Comparison of ENCODE assay signal across 9 cellular contexts in the genomic region with DNA sequence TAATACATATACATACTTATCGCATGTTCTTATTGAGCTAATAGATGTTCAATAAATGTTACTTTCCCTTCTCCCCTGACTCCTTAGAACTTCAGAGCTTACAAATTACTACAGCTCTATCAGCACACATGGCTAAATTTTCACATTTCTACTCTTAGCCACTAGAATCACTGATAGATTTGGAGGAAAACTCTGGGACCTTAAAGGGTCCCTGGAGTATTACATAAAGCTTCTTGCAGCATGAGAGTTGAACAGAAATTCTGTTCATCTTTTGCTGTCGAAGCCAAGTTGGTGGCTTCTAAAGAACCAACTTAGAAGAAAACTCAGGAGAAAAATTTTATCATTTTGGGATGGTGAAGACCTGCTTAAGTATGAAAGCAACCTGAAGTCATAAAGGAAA. TPM values are rescaled to one million over a fixed set of nuclear protein-coding genes. Genes with fewer than 3 reads are reported as not detected.
DNase-seq lines count a peak whose midpoint lies in the region; ATAC-seq and TF ChIP-seq lines count a peak whose summit lies in the region.
"Had no signal": no experiment of that assay in that cellular context is flagged by ENCODE, and none has a peak within 500 bp of the region (broad histone marks: within the 10 kb centered on the region; RNA-seq: fewer than 3 reads in every experiment).

No MANE protein-coding gene starts in this region.

- dilution Hi-C loops in mammary epithelial cell (cut with HindIII; ENCODE audit: low sequenced_read_pairs) = no loop called here

- in situ Hi-C loops in mammary epithelial cell (cut with MboI; ENCODE audit: low sequenced_read_pairs in 2 of 2) = no loop called here

- no peak overlapping the region for H3K4me3 ChIP-seq in mammary epithelial cell (replicated peaks in 1 of 3; ENCODE audit: insufficient read depth in 1 of 3, low read depth in 2 of 3, low read length in 3 of 3)
- no peak overlapping the region for H3K4me3 ChIP-seq in Karpas-422 (ENCODE audit: low read length)

- H3K36me3 Mint-ChIP-seq in activated naive CD8-positive, alpha-beta T cell = peaks cover 7% of the 10 kb centered on the region
- H3K36me3 Mint-ChIP-seq in activated naive CD8-positive, alpha-beta T cell treated with anti-CD3 and anti-CD28 coated beads for 36 hours = peaks cover 16% of the 10 kb centered on the region
- H3K36me3 Mint-ChIP-seq in naive B cell (peaks cover 0 to 11% of the 10 kb centered on the region in 2 donors), type B pancreatic cell (peaks cover 19% of the 10 kb centered on the region)

- H3K27me3 Mint-ChIP-seq in activated naive CD8-positive, alpha-beta T cell = no peaks in the 10 kb centered on the region
- H3K27me3 Mint-ChIP-seq in activated naive CD8-positive, alpha-beta T cell treated with anti-CD3 and anti-CD28 coated beads for 36 hours = no peaks in the 10 kb centered on the region
- H3K27me3 Mint-ChIP-seq in naive B cell (no peaks in the 10 kb centered on the region), type B pancreatic cell (no peaks in the 10 kb centered on the region)

- ATAC-seq in naive B cell (ENCODE audit: low read depth in 2 of 2) (no peak), GM18505 (IDR thresholded peaks at IDR 0.05; ENCODE audit: unreplicated experiment) (no peak)

- CTCF ChIA-PET in mammary epithelial cell (lab: Charles Lee; ENCODE audit: low non-redundant PET) = no interaction called here

- no peaks in the 10 kb centered on the region for H3K9me3 Mint-ChIP-seq in activated naive CD8-positive, alpha-beta T cell (ENCODE audit: low read depth)
- peaks cover 3% of the 10 kb centered on the region for H3K9me3 Mint-ChIP-seq in activated naive CD8-positive, alpha-beta T cell treated with anti-CD3 and anti-CD28 coated beads for 36 hours
- peaks cover 0 to 3% (median 0%) of the 10 kb centered on the region in 7 donors for H3K9me3 Mint-ChIP-seq in naive B cell
- H3K9me3 Mint-ChIP-seq in type B pancreatic cell = no peaks in the 10 kb centered on the region

- peak overlapping the region; percentile 22 for H3K27ac Mint-ChIP-seq in activated naive CD8-positive, alpha-beta T cell
- H3K27ac Mint-ChIP-seq in activated naive CD8-positive, alpha-beta T cell treated with anti-CD3 and anti-CD28 coated beads for 36 hours = no peak overlapping the region
- peak overlapping the region; percentile 39 to 96 (median 92) for H3K27ac Mint-ChIP-seq in naive B cell
- H3K27ac Mint-ChIP-seq in type B pancreatic cell = peak overlapping the region; percentile 47

- H3K4me3 Mint-ChIP-seq in activated naive CD8-positive, alpha-beta T cell = no peak overlapping the region
- no peak overlapping the region for H3K4me3 Mint-ChIP-seq in activated naive CD8-positive, alpha-beta T cell treated with anti-CD3 and anti-CD28 coated beads for 36 hours
- H3K4me3 Mint-ChIP-seq in naive B cell (peak overlapping the region; percentile 42 to 85 (median 76)), type B pancreatic cell (peak overlapping the region; percentile 4)

- peaks cover 3% of the 10 kb centered on the region for H4K20me1 ChIP-seq in mammary epithelial cell (ENCODE audit: insufficient read depth, low read length)
- peaks cover 23% of the 10 kb centered on the region; the same call in 1 of the 2 replicates for H4K20me1 ChIP-seq in Karpas-422 (ENCODE audit: insufficient read depth, low read depth, low read length)

- no peaks in the 10 kb centered on the region for H3K36me3 ChIP-seq in mammary epithelial cell (ENCODE audit: insufficient read depth, low read length)
- H3K36me3 ChIP-seq in Karpas-422 (ENCODE audit: insufficient read depth, low read length) = no peaks in the 10 kb centered on the region

- H3K4me2 ChIP-seq in mammary epithelial cell (ENCODE audit: insufficient read depth, low read depth, low read length) (peak overlapping the region; percentile 26), Karpas-422 (ENCODE audit: low read depth, low read length, poor library complexity, severe bottlenecking) (no peak overlapping the region)

- H3K4me1 ChIP-seq in mammary epithelial cell (ENCODE audit: insufficient read depth, low read length) (peaks cover 42% of the 10 kb centered on the region), Karpas-422 (ENCODE audit: low read length) (peaks cover 19% of the 10 kb centered on the region)

- H3K4me1 Mint-ChIP-seq in activated naive CD8-positive, alpha-beta T cell (ENCODE audit: low read depth) = peaks cover 83% of the 10 kb centered on the region
- H3K4me1 Mint-ChIP-seq in activated naive CD8-positive, alpha-beta T cell treated with anti-CD3 and anti-CD28 coated beads for 36 hours = peaks cover 49% of the 10 kb centered on the region
- H3K4me1 Mint-ChIP-seq in naive B cell = peaks cover 74 to 93% (median 86%) of the 10 kb centered on the region in 3 donors
- H3K4me1 Mint-ChIP-seq in type B pancreatic cell (ENCODE audit: unreplicated experiment) = peaks cover 33% of the 10 kb centered on the region

- no peak overlapping the region for H2AFZ ChIP-seq in mammary epithelial cell (ENCODE audit: low read depth, low read length)
- no peak overlapping the region for H2AFZ ChIP-seq in Karpas-422 (ENCODE audit: low read length)

- no peaks in the 10 kb centered on the region for H3K27me3 ChIP-seq in mammary epithelial cell (ENCODE audit: insufficient read depth, low read length)
- H3K27me3 ChIP-seq in Karpas-422 (ENCODE audit: low read length) = no peaks in the 10 kb centered on the region

- TF ChIP-seq CTCF in mammary epithelial cell (conservative IDR thresholded peaks at IDR 0.05 in 1 of 2, IDR thresholded peaks at IDR 0.05 in 1 of 2; ENCODE audit: extremely low read depth in 1 of 2, insufficient read depth in 1 of 2, low read depth in 1 of 2, low read length in 2 of 2) (no peak), type B pancreatic cell (conservative IDR thresholded peaks at IDR 0.05) (no peak)

- H3K27ac ChIP-seq in mammary epithelial cell (ENCODE audit: insufficient read depth, low read depth, low read length) = no peak overlapping the region
- no peak overlapping the region for H3K27ac ChIP-seq in Karpas-422 (ENCODE audit: low read length)

- WGBS in mammary epithelial cell (ENCODE audit: low coverage, missing lambda C conversion rate) = 100% methylated on average over 2 of the region's 2 CpGs

- peaks cover 96% of the 10 kb centered on the region for H3K79me2 ChIP-seq in mammary epithelial cell (ENCODE audit: insufficient read depth, low read length)
- no peaks in the 10 kb centered on the region for H3K79me2 ChIP-seq in Karpas-422 (ENCODE audit: low read length)

- H3K9ac ChIP-seq in mammary epithelial cell (ENCODE audit: insufficient read depth, low read length) (no peak overlapping the region), Karpas-422 (ENCODE audit: low read length) (no peak overlapping the region)

- DNase-seq in activated naive CD8-positive, alpha-beta T cell treated with anti-CD3 and anti-CD28 coated beads for 36 hours = no peak
- DNase-seq in mammary epithelial cell (no peak), naive B cell (no peak), type B pancreatic cell (ENCODE audit: extremely low spot score, unreplicated experiment) (no peak), NCI-H1694 (lab: John Stamatoyannopoulos, UW) (no peak), Karpas-422 (no peak)
- DNase-seq: KBM-7 had no signal

- no TSS peak for BruUV-seq in mammary epithelial cell (replicated peaks; lab: Mats Ljungman, UMichigan)

- TF ChIP-seq POLR2A in GM18505 (IDR thresholded peaks at IDR 0.05; ENCODE audit: borderline replicate concordance, extremely low read depth, insufficient read depth, insufficient read length) = no peak

- H3K9me2 ChIP-seq in Karpas-422 (replicated peaks; ENCODE audit: insufficient read depth, low read length) = no peaks in the 10 kb centered on the region

- intact Hi-C loops in mammary epithelial cell (cut with micrococcal nuclease) = no loop called here

- no peaks in the 10 kb centered on the region for H3K9me3 ChIP-seq in mammary epithelial cell (replicated peaks; ENCODE audit: insufficient read depth, low read length)
- H3K9me3 ChIP-seq in Karpas-422 (ENCODE audit: low read length) = no peaks in the 10 kb centered on the region

RNA-seq across cellular contexts. Expression of a gene that starts 15.5 kb away (rescaled TPM):
- total RNA-seq in activated naive CD8-positive, alpha-beta T cell treated with anti-CD3 and anti-CD28 coated beads for 36 hours = 10 to 100 TPM; 33.5 to 35.0 TPM
- total RNA-seq in mammary epithelial cell (100 to 1,000 TPM in 1 of 2 donors, 10 to 100 TPM in 1; 82.2 to 135 TPM), type B pancreatic cell (ENCODE audit: low replicate concordance) (91.9 and 150 TPM in 2 replicates)
- polyA plus RNA-seq in mammary epithelial cell (69.9 TPM), naive B cell (ENCODE audit: low read depth in 6 of 6) (100 to 1,000 TPM in 1 of 6 donors, 10 to 100 TPM in 5; 30.4 to 112 (median 72.8) TPM)
- polyA minus RNA-seq in mammary epithelial cell = 212 TPM
- 4.0 and 6.9 TPM in 2 replicates for total RNA-seq in Karpas-422 (2014; rRNA removed; shearing (Covaris generic); ENCODE audit: low replicate concordance)

Comparison
In these comparisons a context has a peak if more than half of its experiments do, and no peak if none do; other contexts are left out.
1. H3K4me3 Mint-ChIP-seq: peak in naive B cell (8 of 8) and type B pancreatic cell (single experiment); none in activated naive CD8-positive, alpha-beta T cell (single experiment) and activated naive CD8-positive, alpha-beta T cell treated with anti-CD3 and anti-CD28 coated beads for 36 hours (single experiment).